Comparison of ENCODE assay signal across 29 cellular contexts in genomic region chr4:183908284-183908683, GRCh38. TPM values are rescaled to one million over a fixed set of nuclear protein-coding genes. Genes with fewer than 3 reads are reported as not detected.
DNase-seq lines count a peak whose midpoint lies in the region; ATAC-seq and TF ChIP-seq lines count a peak whose summit lies in the region.
"Had no signal": no experiment of that assay in that cellular context is flagged by ENCODE, and none has a peak within 500 bp of the region (broad histone marks: within the 10 kb centered on the region; RNA-seq: fewer than 3 reads in every experiment).

No MANE protein-coding gene starts in this region.

- ATAC-seq in CD4-positive, alpha-beta T cell (ENCODE audit: poor library complexity), result no peak
- ATAC-seq: heart right ventricle, left ventricle myocardium superior, mucosa of descending colon had no signal

- H3K27me3 Mint-ChIP-seq in nephron progenitor cell (ENCODE audit: low read depth, poor library complexity), result peaks cover 11% of the 10 kb centered on the region
- H3K27me3 Mint-ChIP-seq in CD4-positive, alpha-beta T cell, result peaks cover 16% of the 10 kb centered on the region

- H3K36me3 ChIP-seq in BE2C, result no peaks in the 10 kb centered on the region; the same call in 1 of the 2 replicates
- no peaks in the 10 kb centered on the region for H3K36me3 ChIP-seq in HUES6 (ENCODE audit: control insufficient read depth, insufficient read depth, low read length)
- H3K36me3 ChIP-seq: BLaER1, heart right ventricle, stomach had no signal

- H3K27ac ChIP-seq in HUES6 (ENCODE audit: low read depth, low read length), result no peak overlapping the region
- H3K27ac ChIP-seq in CD4-positive, alpha-beta T cell (ENCODE audit: low read depth, low read length), result no peak overlapping the region
- H3K27ac ChIP-seq: BLaER1, PC-9 had no signal

- POLR2A ChIA-PET in CD4-positive, alpha-beta T cell (lab: Charles Lee), result no interaction called here

- peak overlapping the region; percentile 31 for H3K9ac ChIP-seq in HUES6 (ENCODE audit: low read length)
- H3K9ac ChIP-seq: BLaER1 had no signal

- CTCF ChIA-PET in CD4-positive, alpha-beta T cell (lab: Charles Lee), result no interaction called here

- intact Hi-C loops in CD4-positive, alpha-beta T cell (cut with DNase I, micrococcal nuclease), result no loop called here

- no peaks in the 10 kb centered on the region for H3K9me3 ChIP-seq in BE2C
- H3K9me3 ChIP-seq in HUES6 (ENCODE audit: control insufficient read depth, insufficient read depth, low read depth, low read length), result peaks cover 6% of the 10 kb centered on the region
- H3K9me3 ChIP-seq in CD4-positive, alpha-beta T cell (ENCODE audit: control insufficient read depth, low read length), result no peaks in the 10 kb centered on the region
- H3K9me3 ChIP-seq: heart right ventricle, mucosa of descending colon, stomach had no signal

- peak overlapping the region; percentile 92 for H3K4me3 Mint-ChIP-seq in nephron progenitor cell
- no peak overlapping the region for H3K4me3 Mint-ChIP-seq in CD4-positive, alpha-beta T cell
- H3K4me3 Mint-ChIP-seq: activated naive CD4-positive, alpha-beta T cell treated with anti-CD3 and anti-CD28 coated beads, Interleukin-2, amount 10 ng/mL, durations not matched to agents 7 days and 5 days; dendritic cell treated with granulocyte-macrophage colony-stimulating factor and Interleukin-4, amounts not matched to agents 40 ng/mL and 50 ng/mL, for 4 days; T-helper 1 cell treated with Interleukin-12 subunit alpha and Interleukin-12 subunit beta and Interleukin-4 antibody, amounts not matched to agents 30 μg/mL and 1 μg/mL, for 36 hours had no signal

- H3K27ac Mint-ChIP-seq in nephron progenitor cell, result no peak overlapping the region
- H3K27ac Mint-ChIP-seq in CD4-positive, alpha-beta T cell, result no peak overlapping the region
- H3K27ac Mint-ChIP-seq: activated naive CD4-positive, alpha-beta T cell treated with anti-CD3 and anti-CD28 coated beads, Interleukin-2, amount 10 ng/mL, durations not matched to agents 7 days and 5 days; dendritic cell treated with granulocyte-macrophage colony-stimulating factor and Interleukin-4, amounts not matched to agents 40 ng/mL and 50 ng/mL, for 4 days; T-helper 1 cell treated with Interleukin-12 subunit alpha and Interleukin-12 subunit beta and Interleukin-4 antibody, amounts not matched to agents 30 μg/mL and 1 μg/mL, for 36 hours had no signal

- H3K4me1 ChIP-seq in BE2C, result peaks cover 9% of the 10 kb centered on the region
- H3K4me1 ChIP-seq in HUES6 (ENCODE audit: control insufficient read depth, insufficient read depth, low read length), result peaks cover 17% of the 10 kb centered on the region
- H3K4me1 ChIP-seq: BLaER1 had no signal

- peak overlapping the region; percentile 94 for H3K4me3 ChIP-seq in BE2C (ENCODE audit: low read depth, low read length)
- H3K4me3 ChIP-seq in HUES6 (ENCODE audit: low read depth, low read length), result peak overlapping the region; percentile 89
- H3K4me3 ChIP-seq: BLaER1, mucosa of descending colon, PC-9 had no signal

- peaks cover 7% of the 10 kb centered on the region for H3K36me3 Mint-ChIP-seq in nephron progenitor cell (ENCODE audit: low read depth)
- H3K36me3 Mint-ChIP-seq in CD4-positive, alpha-beta T cell (ENCODE audit: low read depth), result no peaks in the 10 kb centered on the region
- H3K36me3 Mint-ChIP-seq: activated naive CD4-positive, alpha-beta T cell treated with anti-CD3 and anti-CD28 coated beads, Interleukin-2, amount 10 ng/mL, durations not matched to agents 7 days and 5 days had no signal

- no peak for TF ChIP-seq CTCF in BE2C (IDR thresholded peaks at IDR 0.05; ENCODE audit: low read depth, low read length)
- no peak for TF ChIP-seq CTCF in nephron progenitor cell (IDR thresholded peaks at IDR 0.05)
- no peak for TF ChIP-seq CTCF in CD4-positive, alpha-beta T cell (IDR thresholded peaks at IDR 0.05)

- no peaks in the 10 kb centered on the region for H3K27me3 ChIP-seq in BE2C
- peaks cover 32% of the 10 kb centered on the region for H3K27me3 ChIP-seq in HUES6 (ENCODE audit: control insufficient read depth, insufficient read depth, low read length)
- H3K27me3 ChIP-seq in CD4-positive, alpha-beta T cell (ENCODE audit: control insufficient read depth, insufficient read depth, low read length), result peaks cover 45% of the 10 kb centered on the region
- H3K27me3 ChIP-seq: BLaER1 had no signal

- H3K4me1 Mint-ChIP-seq in nephron progenitor cell, result peaks cover 4% of the 10 kb centered on the region
- H3K4me1 Mint-ChIP-seq in CD4-positive, alpha-beta T cell (ENCODE audit: low read depth), result peaks cover 5% of the 10 kb centered on the region

- DNase-seq in BE2C, result no peak
- peak; percentile 9 for DNase-seq in cerebellum (ENCODE audit: low spot score)
- no peak for DNase-seq in nephron progenitor cell
- no peak for DNase-seq in NCI-H1417 treated with DMSO at 0.1 percent for 48 hours (lab: John Stamatoyannopoulos, UW)
- DNase-seq in midbrain (lab: John Stamatoyannopoulos, UW), result no peak
- no peak for DNase-seq in DMS 273 (lab: John Stamatoyannopoulos, UW; ENCODE audit: unreplicated experiment)
- DNase-seq in CD4-positive, alpha-beta T cell, result no peak
- DNase-seq: activated CD4-positive, alpha-beta T cell treated with anti-CD3 and anti-CD28 coated beads for 48 hours; activated naive CD4-positive, alpha-beta T cell treated with anti-CD3 and anti-CD28 coated beads, Interleukin-2, amount 10 ng/mL, durations not matched to agents 7 days and 5 days; Calu3; EL; GOT3; heart right ventricle; KG1; left ventricle myocardium superior; mucosa of descending colon; NCI-H1048; NCI-H2029; NCI-H226; NCI-H82; PC-9; retina; SHP77 treated with DMSO at 0.1 percent for 48 hours; stomach; trophoblast cell had no signal

- peaks cover 3% of the 10 kb centered on the region for H3K9me3 Mint-ChIP-seq in nephron progenitor cell
- no peaks in the 10 kb centered on the region for H3K9me3 Mint-ChIP-seq in CD4-positive, alpha-beta T cell
- H3K9me3 Mint-ChIP-seq: activated naive CD4-positive, alpha-beta T cell treated with anti-CD3 and anti-CD28 coated beads, Interleukin-2, amount 10 ng/mL, durations not matched to agents 7 days and 5 days; dendritic cell treated with granulocyte-macrophage colony-stimulating factor and Interleukin-4, amounts not matched to agents 40 ng/mL and 50 ng/mL, for 4 days; T-helper 1 cell treated with Interleukin-12 subunit alpha and Interleukin-12 subunit beta and Interleukin-4 antibody, amounts not matched to agents 30 μg/mL and 1 μg/mL, for 36 hours had no signal

RNA-seq across cellular contexts. Expression of gene STOX2, which starts 3.2 kb away (rescaled TPM):
- 11.0 TPM for polyA plus RNA-seq in BE2C (2012; ENCODE audit: insufficient read depth, insufficient read length, low read depth)
- 44.2 TPM for total RNA-seq in cerebellum
- not detected for total RNA-seq in CD4-positive, alpha-beta T cell

Comparison
In these comparisons a context has a peak if more than half of its experiments do, and no peak if none do; other contexts are left out.
1. RNA of gene STOX2, which starts 3.2 kb away (total RNA-seq): 44.2 TPM in cerebellum (single experiment); not detected in CD4-positive, alpha-beta T cell; every median in the first group is over 10 times any median in the second.